9 cellular contexts compared by ENCODE assay signal in genomic region chr10:14953452-14954000, GRCh38. TPM values are rescaled to one million over a fixed set of nuclear protein-coding genes. Genes with fewer than 3 reads are reported as not detected.
DNase-seq lines count a peak whose midpoint lies in the region; ATAC-seq lines count a peak whose summit lies in the region.
"Had no signal": no experiment of that assay in that cellular context is flagged by ENCODE, and none has a peak within 500 bp of the region (broad histone marks: within the 10 kb centered on the region; RNA-seq: fewer than 3 reads in every experiment).

No MANE protein-coding gene starts in this region.

- DNase-seq in DMS53 (lab: John Stamatoyannopoulos, UW), result peak; percentile 87
- peak; percentile 73 for DNase-seq in SW480 (ENCODE audit: low spot score)
- peak; percentile 38 for DNase-seq in epidermal melanocyte (ENCODE audit: insufficient read length, low spot score)
- DNase-seq in D341Med (ENCODE audit: low spot score), result no peak
- DNase-seq in cerebellum (ENCODE audit: low spot score), result no peak

- ATAC-seq in GM19395 (IDR thresholded peaks at IDR 0.05; ENCODE audit: unreplicated experiment) (peak; percentile 42), HG03432 (IDR thresholded peaks at IDR 0.05; ENCODE audit: unreplicated experiment) (peak; percentile 39)

- peak overlapping the region; percentile 72 to 99 for H3K4me3 ChIP-seq in muscle layer of colon (ENCODE audit: low read depth in 1 of 2, low read length in 2 of 2)

- no peaks in the 10 kb centered on the region for H3K9me3 ChIP-seq in muscle layer of colon (ENCODE audit: low read length)

- H3K9ac ChIP-seq in muscle layer of colon (ENCODE audit: low read length), result peak overlapping the region; percentile 40

- peaks cover 9% of the 10 kb centered on the region for H3K4me1 ChIP-seq in muscle layer of colon (ENCODE audit: insufficient read depth, low read length)

- H3K27me3 ChIP-seq in muscle layer of colon (ENCODE audit: control insufficient read depth in 1 of 2, insufficient read depth in 2 of 2, low read length in 2 of 2), result no peaks in the 10 kb centered on the region

- H3K36me3 ChIP-seq in muscle layer of colon (ENCODE audit: insufficient read depth, low read length), result no peaks in the 10 kb centered on the region

- H3K27ac ChIP-seq in muscle layer of colon (ENCODE audit: low read depth, low read length), result peak overlapping the region; percentile 93

RNA-seq across cellular contexts. Expression of gene DCLRE1C, which starts 0.4 kb away (rescaled TPM):
- total RNA-seq in cerebellum, result 11.1 TPM

RNA-seq across cellular contexts. Expression of gene MEIG1, which starts 5.7 kb away (rescaled TPM):
- not detected for total RNA-seq in cerebellum
- total RNA-seq: dermis microvascular lymphatic vessel endothelial cell had no signal

Comparison
In these comparisons a context has a peak if more than half of its experiments do, and no peak if none do; other contexts are left out.
1. DNase-seq: peak in DMS53 (single experiment), SW480 (single experiment) and epidermal melanocyte (single experiment); none in D341Med (single experiment) and cerebellum (single experiment).